ENCODE assay signal across 1 cellular context in genomic region chr19:35552534-35553384, GRCh38.
TF ChIP-seq lines count a peak whose summit lies in the region.

No MANE protein-coding gene starts in this region.

TF ChIP-seq in HepG2, 621 proteins besides CTCF, POLR2A, EP300 and RAD21 (continued from another document):
- TF ChIP-seq ZNF318 (CRISPR knock-in tag; IDR thresholded peaks at IDR 0.05), result 0 out of 2 replicates have a peak, but pooled peaks have one; percentile 48
- no peak for TF ChIP-seq HNRNPLL (IDR thresholded peaks at IDR 0.05; ENCODE audit: low read depth, low read length, poor library complexity, severe bottlenecking)
- TF ChIP-seq ZNF230 (CRISPR knock-in tag; IDR thresholded peaks at IDR 0.05), result no peak
- TF ChIP-seq ERF (CRISPR knock-in tag; IDR thresholded peaks at IDR 0.05), result no peak
- TF ChIP-seq ZNF567 (CRISPR knock-in tag; IDR thresholded peaks at IDR 0.05; ENCODE audit: borderline replicate concordance), result no peak
- TF ChIP-seq MTA1 (CRISPR knock-in tag; IDR thresholded peaks at IDR 0.05; ENCODE audit: borderline replicate concordance), result peak; percentile 26; the same call in 1 of the 2 replicates
- no peak for TF ChIP-seq ZNF674 (CRISPR knock-in tag; IDR thresholded peaks at IDR 0.05; ENCODE audit: low read depth)
- no peak for TF ChIP-seq ARNT2 (CRISPR knock-in tag; IDR thresholded peaks at IDR 0.05; ENCODE audit: low read depth)
- no peak for TF ChIP-seq ZNF281 (CRISPR knock-in tag; IDR thresholded peaks at IDR 0.05; ENCODE audit: borderline replicate concordance)
- TF ChIP-seq ZSCAN9 (CRISPR knock-in tag; IDR thresholded peaks at IDR 0.05; ENCODE audit: borderline replicate concordance), result no peak
- no peak for TF ChIP-seq BORCS8-MEF2B (CRISPR knock-in tag; IDR thresholded peaks at IDR 0.05)
- no peak for TF ChIP-seq BRCA1 (CRISPR knock-in tag; IDR thresholded peaks at IDR 0.05)
- TF ChIP-seq FOXP1 (IDR thresholded peaks at IDR 0.05), result peak; percentile 29; the same call in 1 of the 2 replicates
- TF ChIP-seq FOXP1 (CRISPR knock-in tag; IDR thresholded peaks at IDR 0.05), result no peak
